Comparison of ENCODE assay signal across 20 cellular contexts in the genomic region with DNA sequence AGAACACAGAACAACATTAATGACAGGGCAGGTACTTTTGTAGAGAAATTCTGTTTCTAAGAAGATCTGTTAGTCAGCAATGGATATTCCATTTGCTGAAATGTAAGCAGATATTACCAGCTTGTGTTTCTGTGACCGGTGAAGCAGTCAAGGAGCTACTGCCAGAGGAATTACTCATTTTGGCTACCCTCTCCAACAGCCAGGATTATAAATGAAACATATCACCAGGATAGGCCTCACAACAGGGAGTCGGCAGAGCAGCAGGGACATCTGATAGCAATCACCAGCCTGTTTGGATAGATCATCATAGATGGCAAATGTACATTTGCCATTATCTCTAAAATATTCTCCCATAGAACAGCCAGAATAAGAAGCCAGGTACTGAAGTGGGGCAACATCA.
"Had no signal": no experiment of that assay in that cellular context is flagged by ENCODE, and none has a peak within 500 bp of the region (broad histone marks: within the 10 kb centered on the region; RNA-seq: fewer than 3 reads in every experiment).

No MANE protein-coding gene starts in this region.

- H3K9me3 ChIP-seq: adrenal gland, right lobe of liver had no signal

- H3K36me3 Mint-ChIP-seq: activated naive CD4-positive, alpha-beta T cell treated with anti-CD3 and anti-CD28 coated beads, Interleukin-2, amount 50 U/mL, for 24 hours; stimulated activated effector memory CD8-positive, alpha-beta T cell treated with anti-CD3 and anti-CD28 coated beads, Interleukin-12 subunit alpha, Interleukin-12 subunit beta, amount 100 ng/mL, for 72 hours; type B pancreatic cell had no signal

- ATAC-seq: activated T-cell treated with anti-CD3 and anti-CD28 coated beads, Interleukin-2, amount 50 U/mL, for 72 hours; effector memory CD8-positive, alpha-beta T cell; right lobe of liver; stimulated activated effector memory CD8-positive, alpha-beta T cell treated with anti-CD3 and anti-CD28 coated beads, Interleukin-12 subunit alpha, Interleukin-12 subunit beta, amount 100 ng/mL, for 72 hours had no signal

- H3K4me1 ChIP-seq: adrenal gland, left ventricle myocardium inferior, right lobe of liver, stomach had no signal

- H3K27me3 ChIP-seq: adrenal gland, right lobe of liver, stomach had no signal

- DNase-seq: activated CD4-positive, alpha-beta T cell treated with anti-CD3 and anti-CD28 coated beads for 1 hour; activated effector memory CD4-positive, alpha-beta T cell treated with anti-CD3 and anti-CD28 coated beads, Interleukin-2, amount 50 U/mL, for 16 hours; activated T-cell treated with anti-CD3 and anti-CD28 coated beads, Interleukin-2, amount 50 U/mL, for 72 hours; adrenal gland; effector memory CD8-positive, alpha-beta T cell; foreskin melanocyte; glutamatergic neuron; hypothalamus; kidney; left ventricle myocardium inferior; mammary epithelial cell; right lobe of liver; stimulated activated CD4-positive, alpha-beta T cell treated with anti-CD3 and anti-CD28 coated beads, Interleukin-4, amount 100 ng/mL, for 1 hour; stomach; WERI-Rb-1 had no signal

- H3K36me3 ChIP-seq: adrenal gland, left ventricle myocardium inferior, right lobe of liver, stomach, WERI-Rb-1 had no signal

- H3K27ac Mint-ChIP-seq: activated naive CD4-positive, alpha-beta T cell treated with anti-CD3 and anti-CD28 coated beads, Interleukin-2, amount 50 U/mL, for 24 hours; activated T-cell treated with anti-CD3 and anti-CD28 coated beads, Interleukin-2, amount 50 U/mL, for 72 hours; effector memory CD8-positive, alpha-beta T cell; stimulated activated effector memory CD8-positive, alpha-beta T cell treated with anti-CD3 and anti-CD28 coated beads, Interleukin-12 subunit alpha, Interleukin-12 subunit beta, amount 100 ng/mL, for 72 hours; T-helper 1 cell treated with Interleukin-12 subunit alpha and Interleukin-12 subunit beta and Interleukin-4 antibody, amounts not matched to agents 30 μg/mL and 1 μg/mL, for 36 hours; type B pancreatic cell had no signal

- H3K4me3 ChIP-seq: adrenal gland, left ventricle myocardium inferior, right lobe of liver, smooth muscle cell, stomach had no signal

- H3K4me1 Mint-ChIP-seq: activated naive CD4-positive, alpha-beta T cell treated with anti-CD3 and anti-CD28 coated beads, Interleukin-2, amount 50 U/mL, for 24 hours; stimulated activated effector memory CD8-positive, alpha-beta T cell treated with anti-CD3 and anti-CD28 coated beads, Interleukin-12 subunit alpha, Interleukin-12 subunit beta, amount 100 ng/mL, for 72 hours had no signal

- H3K27ac ChIP-seq: adrenal gland, left ventricle myocardium inferior, right lobe of liver, stomach, WERI-Rb-1 had no signal

- H3K27me3 Mint-ChIP-seq: effector memory CD8-positive, alpha-beta T cell; type B pancreatic cell had no signal

- H3K4me2 ChIP-seq: smooth muscle cell had no signal

- H3K4me3 Mint-ChIP-seq: activated naive CD4-positive, alpha-beta T cell treated with anti-CD3 and anti-CD28 coated beads, Interleukin-2, amount 50 U/mL, for 24 hours; activated T-cell treated with anti-CD3 and anti-CD28 coated beads, Interleukin-2, amount 50 U/mL, for 72 hours; effector memory CD8-positive, alpha-beta T cell; stimulated activated effector memory CD8-positive, alpha-beta T cell treated with anti-CD3 and anti-CD28 coated beads, Interleukin-12 subunit alpha, Interleukin-12 subunit beta, amount 100 ng/mL, for 72 hours; T-helper 1 cell treated with Interleukin-12 subunit alpha and Interleukin-12 subunit beta and Interleukin-4 antibody, amounts not matched to agents 30 μg/mL and 1 μg/mL, for 36 hours; type B pancreatic cell had no signal
